ENCODE assay signal across 8 cellular contexts in genomic region chr10:110311357-110311949, GRCh38. TPM values are rescaled to one million over a fixed set of nuclear protein-coding genes. Genes with fewer than 3 reads are reported as not detected.
DNase-seq lines count a peak whose midpoint lies in the region; ATAC-seq and TF ChIP-seq lines count a peak whose summit lies in the region.

No MANE protein-coding gene starts in this region.

- TF ChIP-seq POLR2A in spleen (IDR thresholded peaks at IDR 0.05): no peak

- H3K9me3 ChIP-seq in OCI-LY1 (ENCODE audit: low read length) (no peaks in the 10 kb centered on the region), spleen (no peaks in the 10 kb centered on the region)

- H3K9ac ChIP-seq in OCI-LY1 (ENCODE audit: low read length): no peak overlapping the region

- no peaks in the 10 kb centered on the region for H3K36me3 Mint-ChIP-seq in activated naive CD8-positive, alpha-beta T cell treated with anti-CD3 and anti-CD28 coated beads, Interleukin-2, amount 50 U/mL, for 24 hours (ENCODE audit: low read depth)

- H2AFZ ChIP-seq in OCI-LY1 (ENCODE audit: low read length): no peak overlapping the region

- no peaks in the 10 kb centered on the region for H3K36me3 ChIP-seq in OCI-LY1 (ENCODE audit: insufficient read depth, low read length)
- no peaks in the 10 kb centered on the region for H3K36me3 ChIP-seq in spleen

- H3K79me2 ChIP-seq in OCI-LY1 (ENCODE audit: insufficient read depth, low read length): no peaks in the 10 kb centered on the region

- DNase-seq in SIG-M5 treated with dmso at 0.1 percent for 504 hours (lab: John Stamatoyannopoulos, UW; ENCODE audit: unreplicated experiment) (peak; percentile 49), SIG-M5 (lab: John Stamatoyannopoulos, UW) (no peak), hepatic stellate cell (ENCODE audit: low spot score) (peak; percentile 44), spleen (no peak)
- peak; percentile 45 for DNase-seq in activated naive CD8-positive, alpha-beta T cell treated with anti-CD3 and anti-CD28 coated beads, Interleukin-2, amount 50 U/mL, for 24 hours

- no peaks in the 10 kb centered on the region for H3K9me2 ChIP-seq in OCI-LY1 (ENCODE audit: low read depth, low read length)

- H3K27me3 ChIP-seq in OCI-LY1 (ENCODE audit: insufficient read depth, low read length) (no peaks in the 10 kb centered on the region), spleen (replicated peaks in 1 of 7) (no peaks in the 10 kb centered on the region)

- H3K27ac ChIP-seq in OCI-LY1 (ENCODE audit: low read depth, low read length, poor library complexity, severe bottlenecking) (no peak overlapping the region), spleen (peak overlapping the region in 1 of 8 donors; percentile 23)

- H3K4me2 ChIP-seq in OCI-LY1 (ENCODE audit: low read length): no peak overlapping the region

- intact Hi-C loops in spleen (cut with DNase I; ENCODE audit: low total_unique reads): loop anchor here (5.0 kb wide), 1 partner anchor 241 kb away; no protein-coding TSS in a partner anchor

- peaks cover 37% of the 10 kb centered on the region for H3K4me1 Mint-ChIP-seq in activated naive CD8-positive, alpha-beta T cell treated with anti-CD3 and anti-CD28 coated beads, Interleukin-2, amount 50 U/mL, for 24 hours

- H3F3A ChIP-seq in OCI-LY1 (ENCODE audit: insufficient read depth, low read length): no peaks in the 10 kb centered on the region

- H4K20me1 ChIP-seq in OCI-LY1 (ENCODE audit: insufficient read depth, low read length): no peaks in the 10 kb centered on the region

- peaks cover 3% of the 10 kb centered on the region for H3K27me3 Mint-ChIP-seq in activated naive CD8-positive, alpha-beta T cell treated with anti-CD3 and anti-CD28 coated beads, Interleukin-2, amount 50 U/mL, for 24 hours

- ATAC-seq in HG03342 (IDR thresholded peaks at IDR 0.05; ENCODE audit: unreplicated experiment): peak; percentile 68
- peak; percentile 31 for ATAC-seq in activated naive CD8-positive, alpha-beta T cell treated with anti-CD3 and anti-CD28 coated beads, Interleukin-2, amount 50 U/mL, for 24 hours
- ATAC-seq in GM21528 (IDR thresholded peaks at IDR 0.05; ENCODE audit: low FRiP score, unreplicated experiment): no peak

- H3K9me3 Mint-ChIP-seq in activated naive CD8-positive, alpha-beta T cell treated with anti-CD3 and anti-CD28 coated beads, Interleukin-2, amount 50 U/mL, for 24 hours: no peaks in the 10 kb centered on the region

- TF ChIP-seq CTCF in OCI-LY1 (IDR thresholded peaks at IDR 0.05; ENCODE audit: low read length) (peak; percentile 76), spleen (IDR thresholded peaks at IDR 0.05 in 8 of 11, conservative IDR thresholded peaks at IDR 0.05 in 3 of 11) (peak in 10 of 11 experiments; percentile 45 to 86 (median 65))

- H3K4me3 Mint-ChIP-seq in activated naive CD8-positive, alpha-beta T cell treated with anti-CD3 and anti-CD28 coated beads, Interleukin-2, amount 50 U/mL, for 24 hours: peak overlapping the region; percentile 6

- H3K4me3 ChIP-seq in OCI-LY1 (ENCODE audit: low read depth, low read length, poor library complexity, severe bottlenecking): no peak overlapping the region
- H3K4me3 ChIP-seq in spleen: no peak overlapping the region

- H3K27ac Mint-ChIP-seq in activated naive CD8-positive, alpha-beta T cell treated with anti-CD3 and anti-CD28 coated beads, Interleukin-2, amount 50 U/mL, for 24 hours: peak overlapping the region; percentile 67

- peaks cover 14% of the 10 kb centered on the region for H3K4me1 ChIP-seq in OCI-LY1 (ENCODE audit: insufficient read depth, low read length, severe bottlenecking)
- H3K4me1 ChIP-seq in spleen: peaks cover 8 to 45% (median 23%) of the 10 kb centered on the region in 6 donors

- 7 to 12% (median 9%) methylated on average over 3 of the region's 3 CpGs for WGBS in spleen, 5 donors

RNA-seq across cellular contexts. Expression of gene SMNDC1, which starts 6.7 kb away (rescaled TPM):
- total RNA-seq in spleen: 10 to 100 TPM; 16.1 to 34.8 (median 27.3) TPM
- polyA plus RNA-seq in spleen: 10 to 100 TPM; 10.3 to 11.5 (median 11.2) TPM

Comparison
In these comparisons a context has a peak if more than half of its experiments do, and no peak if none do; other contexts are left out.
1. DNase-seq: peak in SIG-M5 treated with dmso at 0.1 percent for 504 hours (single experiment), activated naive CD8-positive, alpha-beta T cell treated with anti-CD3 and anti-CD28 coated beads, Interleukin-2, amount 50 U/mL, for 24 hours (single experiment) and hepatic stellate cell (single experiment); none in SIG-M5 (single experiment) and spleen (single experiment).